Comparison of ENCODE assay signal across 1 cellular context in genomic region chr20:36632487-36633284, GRCh38.
A peak's percentile ranks its signal among the peaks of the same experiment; 100 is the strongest.
TF ChIP-seq lines count a peak whose summit lies in the region.

No MANE protein-coding gene starts in this region.

TF ChIP-seq in HepG2, 621 proteins besides CTCF, POLR2A, EP300 and RAD21 (continued from another document and continues in another):
- TF ChIP-seq ZNF687 (CRISPR knock-in tag; IDR thresholded peaks at IDR 0.05) (peak; percentile 90), MEF2D (CRISPR knock-in tag; IDR thresholded peaks at IDR 0.05) (no peak), WIZ (CRISPR knock-in tag; IDR thresholded peaks at IDR 0.05) (no peak), JUND (CRISPR knock-in tag; IDR thresholded peaks at IDR 0.05) (no peak), ZNF337 (CRISPR knock-in tag; IDR thresholded peaks at IDR 0.05; ENCODE audit: borderline replicate concordance, low read depth) (peak; percentile 90; the same call in 1 of the 2 replicates), DRAP1 (CRISPR knock-in tag; IDR thresholded peaks at IDR 0.05) (peak; percentile 58), ZNF333 (CRISPR knock-in tag; IDR thresholded peaks at IDR 0.05; ENCODE audit: borderline replicate concordance) (0 out of 2 replicates have a peak, but pooled peaks have one; percentile 47), ZNF124 (CRISPR knock-in tag; IDR thresholded peaks at IDR 0.05) (peak; percentile 69), ZNF556 (CRISPR knock-in tag; IDR thresholded peaks at IDR 0.05; ENCODE audit: borderline replicate concordance) (peak; percentile 75; the same call in 1 of the 2 replicates), ARNTL (CRISPR knock-in tag; IDR thresholded peaks at IDR 0.05) (no peak), FOXO1 (CRISPR knock-in tag; IDR thresholded peaks at IDR 0.05) (0 out of 2 replicates have a peak, but pooled peaks have one; percentile 37), ZBTB42 (CRISPR knock-in tag; IDR thresholded peaks at IDR 0.05) (0 out of 2 replicates have a peak, but pooled peaks have one; percentile 24), ZNF232 (CRISPR knock-in tag; IDR thresholded peaks at IDR 0.05; ENCODE audit: borderline replicate concordance) (peak; percentile 14; the same call in 1 of the 2 replicates), ZNF253 (CRISPR knock-in tag; IDR thresholded peaks at IDR 0.05; ENCODE audit: borderline replicate concordance) (peak; percentile 62; the same call in 1 of the 2 replicates), MXD1 (CRISPR knock-in tag; IDR thresholded peaks at IDR 0.05) (peak; percentile 79), STAG1 (CRISPR knock-in tag; IDR thresholded peaks at IDR 0.05) (peak; percentile 82), SIX1 (CRISPR knock-in tag; IDR thresholded peaks at IDR 0.05; ENCODE audit: borderline replicate concordance) (peak; percentile 59; the same call in 1 of the 2 replicates), FOXA3 (CRISPR knock-in tag; IDR thresholded peaks at IDR 0.05) (peak; percentile 56; the same call in 1 of the 2 replicates), PHF20 (CRISPR knock-in tag; IDR thresholded peaks at IDR 0.05) (peak; percentile 52; the same call in 1 of the 2 replicates), SAP130 (CRISPR knock-in tag; IDR thresholded peaks at IDR 0.05; ENCODE audit: low read depth) (peak; percentile 38), POGZ (CRISPR knock-in tag; IDR thresholded peaks at IDR 0.05) (peak; percentile 56; the same call in 1 of the 2 replicates), HOXA7 (CRISPR knock-in tag; IDR thresholded peaks at IDR 0.05) (no peak), AGO2 (optimal IDR thresholded peaks at IDR 0.05; ENCODE audit: low read depth, low read length) (no peak), SNAPC2 (CRISPR knock-in tag; IDR thresholded peaks at IDR 0.05) (0 out of 2 replicates have a peak, but pooled peaks have one; percentile 70), ZNF335 (CRISPR knock-in tag; IDR thresholded peaks at IDR 0.05) (0 out of 2 replicates have a peak, but pooled peaks have one; percentile 11), ELF1 (CRISPR knock-in tag; IDR thresholded peaks at IDR 0.05) (peak; percentile 72), SKI (IDR thresholded peaks at IDR 0.05; ENCODE audit: partially characterized antibody) (peak; percentile 65), ZNF276 (CRISPR knock-in tag; IDR thresholded peaks at IDR 0.05; ENCODE audit: low read depth) (no peak), ERF (CRISPR knock-in tag; IDR thresholded peaks at IDR 0.05) (0 out of 2 replicates have a peak, but pooled peaks have one; percentile 17), ZNF704 (CRISPR knock-in tag; IDR thresholded peaks at IDR 0.05; ENCODE audit: borderline replicate concordance) (peak; percentile 54; the same call in 1 of the 2 replicates), SALL1 (CRISPR knock-in tag; IDR thresholded peaks at IDR 0.05) (peak; percentile 59), NFE2L2 (IDR thresholded peaks at IDR 0.05; ENCODE audit: low read length) (peak; percentile 13; the same call in 1 of the 2 replicates), DMTF1 (CRISPR knock-in tag; IDR thresholded peaks at IDR 0.05) (peak; percentile 84; the same call in 1 of the 2 replicates), HOXA3 (CRISPR knock-in tag; IDR thresholded peaks at IDR 0.05) (peak; percentile 74), ZNF574 (CRISPR knock-in tag; IDR thresholded peaks at IDR 0.05) (peak; percentile 45), THAP11 (CRISPR knock-in tag; IDR thresholded peaks at IDR 0.05) (0 out of 2 replicates have a peak, but pooled peaks have one; percentile 29), ZNF362 (CRISPR knock-in tag; IDR thresholded peaks at IDR 0.05; ENCODE audit: borderline replicate concordance) (peak; percentile 85; the same call in 1 of the 2 replicates), RBAK (CRISPR knock-in tag; IDR thresholded peaks at IDR 0.05) (peak; percentile 21; the same call in 1 of the 2 replicates), ZBTB7B (CRISPR knock-in tag; IDR thresholded peaks at IDR 0.05) (peak; percentile 36; the same call in 1 of the 2 replicates), ARID5B (CRISPR knock-in tag; IDR thresholded peaks at IDR 0.05) (peak; percentile 78), MED13 (CRISPR knock-in tag; IDR thresholded peaks at IDR 0.05) (no peak), CBX5 (CRISPR knock-in tag; IDR thresholded peaks at IDR 0.05; ENCODE audit: borderline replicate concordance) (peak; percentile 80; the same call in 1 of the 2 replicates), ZNF616 (CRISPR knock-in tag; IDR thresholded peaks at IDR 0.05; ENCODE audit: low read depth) (peak; percentile 16; the same call in 1 of the 2 replicates), MTA1 (CRISPR knock-in tag; IDR thresholded peaks at IDR 0.05; ENCODE audit: borderline replicate concordance) (no peak; the same call in 1 of the 2 replicates), HMGA1 (CRISPR knock-in tag; conservative IDR thresholded peaks at IDR 0.05) (no peak), KMT2A (CRISPR knock-in tag; IDR thresholded peaks at IDR 0.05) (no peak; the same call in 1 of the 2 replicates), ZNF792 (CRISPR knock-in tag; IDR thresholded peaks at IDR 0.05) (peak; percentile 49; the same call in 1 of the 2 replicates), KLF6 (CRISPR knock-in tag; IDR thresholded peaks at IDR 0.05) (no peak)
